ENCODE assay signal across 1 cellular context in the genomic region with DNA sequence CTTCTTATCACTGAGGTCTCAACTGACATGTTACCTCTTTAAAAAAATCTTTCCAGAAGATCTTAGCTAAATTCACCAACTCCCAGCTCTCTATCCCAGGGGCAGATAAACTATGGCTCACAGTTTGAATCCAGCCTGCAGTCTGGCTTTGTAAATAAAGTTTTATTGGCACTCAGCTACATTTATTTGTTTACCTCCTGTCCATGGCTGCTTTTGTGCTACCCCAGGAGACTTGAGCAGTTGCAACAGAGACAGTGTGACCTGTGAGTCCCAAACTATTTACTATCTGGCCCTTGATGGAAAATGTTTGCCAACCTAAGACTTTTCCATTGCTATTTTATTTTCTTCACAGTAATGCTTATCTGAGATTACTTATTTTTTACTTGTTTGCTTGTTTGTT.
A peak's percentile ranks its signal among the peaks of the same experiment; 100 is the strongest.
TF ChIP-seq lines count a peak whose summit lies in the region.

No MANE protein-coding gene starts in this region.

TF ChIP-seq in GM12878, 131 proteins besides CTCF, POLR2A, EP300 and RAD21 (continued from another document):
- TF ChIP-seq, protein P1, sequence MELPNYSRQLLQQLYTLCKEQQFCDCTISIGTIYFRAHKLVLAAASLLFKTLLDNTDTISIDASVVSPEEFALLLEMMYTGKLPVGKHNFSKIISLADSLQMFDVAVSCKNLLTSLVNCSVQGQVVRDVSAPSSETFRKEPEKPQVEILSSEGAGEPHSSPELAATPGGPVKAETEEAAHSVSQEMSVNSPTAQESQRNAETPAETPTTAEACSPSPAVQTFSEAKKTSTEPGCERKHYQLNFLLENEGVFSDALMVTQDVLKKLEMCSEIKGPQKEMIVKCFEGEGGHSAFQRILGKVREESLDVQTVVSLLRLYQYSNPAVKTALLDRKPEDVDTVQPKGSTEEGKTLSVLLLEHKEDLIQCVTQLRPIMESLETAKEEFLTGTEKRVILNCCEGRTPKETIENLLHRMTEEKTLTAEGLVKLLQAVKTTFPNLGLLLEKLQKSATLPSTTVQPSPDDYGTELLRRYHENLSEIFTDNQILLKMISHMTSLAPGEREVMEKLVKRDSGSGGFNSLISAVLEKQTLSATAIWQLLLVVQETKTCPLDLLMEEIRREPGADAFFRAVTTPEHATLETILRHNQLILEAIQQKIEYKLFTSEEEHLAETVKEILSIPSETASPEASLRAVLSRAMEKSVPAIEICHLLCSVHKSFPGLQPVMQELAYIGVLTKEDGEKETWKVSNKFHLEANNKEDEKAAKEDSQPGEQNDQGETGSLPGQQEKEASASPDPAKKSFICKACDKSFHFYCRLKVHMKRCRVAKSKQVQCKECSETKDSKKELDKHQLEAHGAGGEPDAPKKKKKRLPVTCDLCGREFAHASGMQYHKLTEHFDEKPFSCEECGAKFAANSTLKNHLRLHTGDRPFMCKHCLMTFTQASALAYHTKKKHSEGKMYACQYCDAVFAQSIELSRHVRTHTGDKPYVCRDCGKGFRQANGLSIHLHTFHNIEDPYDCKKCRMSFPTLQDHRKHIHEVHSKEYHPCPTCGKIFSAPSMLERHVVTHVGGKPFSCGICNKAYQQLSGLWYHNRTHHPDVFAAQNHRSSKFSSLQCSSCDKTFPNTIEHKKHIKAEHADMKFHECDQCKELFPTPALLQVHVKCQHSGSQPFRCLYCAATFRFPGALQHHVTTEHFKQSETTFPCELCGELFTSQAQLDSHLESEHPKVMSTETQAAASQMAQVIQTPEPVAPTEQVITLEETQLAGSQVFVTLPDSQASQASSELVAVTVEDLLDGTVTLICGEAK (IDR thresholded peaks at IDR 0.05; ENCODE audit: borderline replicate concordance) = 0 out of 2 replicates have a peak, but pooled peaks have one; percentile 36
- TF ChIP-seq LARP7 (IDR thresholded peaks at IDR 0.05) = no peak
